13 cellular contexts compared by ENCODE assay signal in genomic region chr16:65909310-65910050, GRCh38.
DNase-seq lines count a peak whose midpoint lies in the region; TF ChIP-seq lines count a peak whose summit lies in the region.
"Had no signal": no experiment of that assay in that cellular context is flagged by ENCODE, and none has a peak within 500 bp of the region (broad histone marks: within the 10 kb centered on the region; RNA-seq: fewer than 3 reads in every experiment).

No MANE protein-coding gene starts in this region.

- no peaks in the 10 kb centered on the region for H3K27me3 Mint-ChIP-seq in MCF 10A (ENCODE audit: insufficient read depth, unreplicated experiment)

- CTCF ChIA-PET in MCF 10A (lab: Yijun Ruan, JAX), result interaction anchor here (0.6 kb wide), 2 partner anchors 65 to 267 kb away, joined by 3 read pairs; no protein-coding TSS in a partner anchor

- peaks cover 50% of the 10 kb centered on the region for H3K9me3 Mint-ChIP-seq in MCF 10A (ENCODE audit: unreplicated experiment)

- no peak overlapping the region for H3K4me3 Mint-ChIP-seq in MCF 10A (ENCODE audit: unreplicated experiment)

- intact Hi-C loops in MCF 10A (cut with micrococcal nuclease), result no loop called here

- no peaks in the 10 kb centered on the region for H3K4me1 Mint-ChIP-seq in MCF 10A (ENCODE audit: insufficient read depth, unreplicated experiment)

- no peak for TF ChIP-seq CTCF in MCF 10A (IDR thresholded peaks at IDR 0.05; ENCODE audit: unreplicated experiment)

- no peak overlapping the region for H3K27ac Mint-ChIP-seq in MCF 10A (ENCODE audit: low read depth, unreplicated experiment)

- DNase-seq in DMS53 (lab: John Stamatoyannopoulos, UW) (peak; percentile 19), DMS53 treated with DMSO at 0.1 percent for 48 hours (lab: John Stamatoyannopoulos, UW; ENCODE audit: unreplicated experiment) (no peak), NCI-H1092 (lab: John Stamatoyannopoulos, UW) (peak; percentile 6), MCF 10A (ENCODE audit: unreplicated experiment) (peak; percentile 49), stromal cell of bone marrow (ENCODE audit: low read depth) (peak; percentile 6), cerebellum (ENCODE audit: low spot score) (no peak), superior temporal gyrus (ENCODE audit: extremely low spot score) (no peak)
- no peak for DNase-seq in stimulated activated CD8-positive, alpha-beta memory T cell treated with anti-CD3 and anti-CD28 coated beads, Interleukin-4, amount 100 ng/mL, for 48 hours
- DNase-seq: activated CD8-positive, alpha-beta memory T cell treated with anti-CD3 and anti-CD28 coated beads for 24 hours; activated gamma-delta T cell; body of pancreas; effector CD8-positive, alpha-beta T cell; stimulated activated naive CD4-positive, alpha-beta T cell treated with Interleukin-2 at 50 U/mL for 16 hours had no signal

- H3K36me3 Mint-ChIP-seq in MCF 10A (ENCODE audit: insufficient read depth, unreplicated experiment), result peaks cover 7% of the 10 kb centered on the region

- no TSS peak for BruUV-seq in MCF 10A (replicated peaks; lab: Mats Ljungman, UMichigan)

- POLR2A ChIA-PET in MCF 10A (lab: Yijun Ruan, JAX), result no interaction called here

Comparison
In these comparisons a context has a peak if more than half of its experiments do, and no peak if none do; other contexts are left out.
1. DNase-seq: peak in DMS53 (single experiment), NCI-H1092 (single experiment), MCF 10A (single experiment) and stromal cell of bone marrow (single experiment); none in DMS53 treated with DMSO at 0.1 percent for 48 hours (single experiment), cerebellum (single experiment), stimulated activated CD8-positive, alpha-beta memory T cell treated with anti-CD3 and anti-CD28 coated beads, Interleukin-4, amount 100 ng/mL, for 48 hours (single experiment) and superior temporal gyrus (single experiment).